16 cellular contexts compared by ENCODE assay signal in the genomic region with DNA sequence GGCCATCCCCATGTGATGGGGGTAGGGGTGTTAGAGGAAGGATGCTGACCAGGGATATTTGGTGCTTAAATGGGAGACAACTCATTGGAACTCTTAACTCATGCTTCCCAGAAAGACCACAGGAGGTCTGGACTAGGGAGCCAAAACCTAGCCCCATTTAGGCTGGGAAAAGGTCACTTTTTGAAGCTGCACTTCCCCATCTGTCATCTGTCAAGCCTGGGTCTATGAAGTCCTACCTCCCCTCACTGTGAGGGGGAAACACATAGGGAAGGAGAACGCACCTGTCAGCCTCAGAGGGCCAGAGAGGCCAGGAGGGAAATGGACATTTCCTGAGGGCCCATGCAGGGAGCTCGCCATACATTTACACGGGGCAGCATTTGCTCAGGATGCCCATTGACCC.
"Had no signal": no experiment of that assay in that cellular context is flagged by ENCODE, and none has a peak within 500 bp of the region (broad histone marks: within the 10 kb centered on the region; RNA-seq: fewer than 3 reads in every experiment).

No MANE protein-coding gene starts in this region.

- H3K36me3 ChIP-seq: neural progenitor cell, spleen, tibial artery had no signal

- DNase-seq: cortex of kidney; effector memory CD8-positive, alpha-beta T cell; kidney; mucosa of descending colon; naive thymus-derived CD4-positive, alpha-beta T cell; right cardiac atrium; spleen; stimulated activated CD4-positive, alpha-beta T cell treated with anti-CD3 and anti-CD28 coated beads, Interleukin-4, amount 100 ng/mL, for 4 hours; stimulated activated naive CD8-positive, alpha-beta T cell treated with anti-CD3 and anti-CD28 coated beads, Interleukin-15, Interleukin-2, amounts not matched to agents 100 U/mL and 50 U/mL, for 24 hours; testis; tibial artery had no signal

- H3K4me3 ChIP-seq: lung, mucosa of descending colon, neural progenitor cell, skin epidermis, spleen, testis, tibial artery had no signal

- H3K27me3 ChIP-seq: neural progenitor cell, testis had no signal

- ATAC-seq: effector memory CD8-positive, alpha-beta T cell; left lobe of liver; mucosa of descending colon; naive thymus-derived CD4-positive, alpha-beta T cell; right cardiac atrium; stimulated activated memory B cell treated with anti-CD40 and anti-IgM and Interleukin-4, amounts not matched to agents 10 μg/mL and 1 μg/mL and 100 μg/mL, for 72 hours; stimulated activated naive CD8-positive, alpha-beta T cell treated with anti-CD3 and anti-CD28 coated beads, Interleukin-15, Interleukin-2, amounts not matched to agents 100 U/mL and 50 U/mL, for 24 hours had no signal
